In the genomic region with DNA sequence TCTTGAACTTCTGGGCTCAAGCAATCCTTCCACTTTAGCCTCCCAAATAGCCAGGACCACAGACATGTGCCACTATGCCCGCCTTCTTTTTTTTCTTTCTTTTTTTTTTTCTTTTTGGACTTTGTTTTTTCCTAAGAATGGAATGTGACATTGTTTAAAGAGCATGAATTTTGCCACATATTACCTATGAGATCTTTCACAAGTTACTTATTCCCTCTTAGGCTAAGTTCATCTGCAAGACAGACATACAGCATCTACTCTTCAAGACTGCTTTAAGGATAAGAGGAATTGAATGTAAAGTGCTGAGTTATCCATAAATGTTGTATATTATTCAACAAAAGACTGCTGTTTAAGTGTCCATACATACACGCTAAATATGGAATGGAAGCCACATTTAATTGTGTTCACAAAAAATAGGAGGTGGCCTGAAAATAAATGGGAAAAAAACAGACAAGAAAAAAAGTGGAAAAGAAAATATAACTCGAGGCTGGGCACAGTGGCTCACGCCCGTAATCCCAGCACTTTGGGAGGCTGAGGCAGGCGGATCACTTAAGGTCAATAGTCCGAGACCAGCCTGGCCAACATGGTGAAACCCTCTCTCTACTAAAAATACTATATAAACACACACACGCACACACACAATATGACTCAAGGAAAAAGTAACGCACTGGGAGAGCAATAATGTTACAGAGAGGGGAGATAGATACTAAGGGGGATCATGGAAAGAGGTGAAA, we compare ENCODE assay signal across 1 cellular context.
TF ChIP-seq lines count a peak whose summit lies in the region.

No MANE protein-coding gene starts in this region.

TF ChIP-seq in HepG2, 621 proteins besides CTCF, POLR2A, EP300 and RAD21 (continued from another document and continues in another):
- TF ChIP-seq, protein P1, sequence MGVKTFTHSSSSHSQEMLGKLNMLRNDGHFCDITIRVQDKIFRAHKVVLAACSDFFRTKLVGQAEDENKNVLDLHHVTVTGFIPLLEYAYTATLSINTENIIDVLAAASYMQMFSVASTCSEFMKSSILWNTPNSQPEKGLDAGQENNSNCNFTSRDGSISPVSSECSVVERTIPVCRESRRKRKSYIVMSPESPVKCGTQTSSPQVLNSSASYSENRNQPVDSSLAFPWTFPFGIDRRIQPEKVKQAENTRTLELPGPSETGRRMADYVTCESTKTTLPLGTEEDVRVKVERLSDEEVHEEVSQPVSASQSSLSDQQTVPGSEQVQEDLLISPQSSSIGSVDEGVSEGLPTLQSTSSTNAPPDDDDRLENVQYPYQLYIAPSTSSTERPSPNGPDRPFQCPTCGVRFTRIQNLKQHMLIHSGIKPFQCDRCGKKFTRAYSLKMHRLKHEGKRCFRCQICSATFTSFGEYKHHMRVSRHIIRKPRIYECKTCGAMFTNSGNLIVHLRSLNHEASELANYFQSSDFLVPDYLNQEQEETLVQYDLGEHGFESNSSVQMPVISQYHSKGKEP (CRISPR knock-in tag; IDR thresholded peaks at IDR 0.05), result no peak
- TF ChIP-seq ZNF451 (CRISPR knock-in tag; IDR thresholded peaks at IDR 0.05) (no peak), PPARG (CRISPR knock-in tag; conservative IDR thresholded peaks at IDR 0.05) (no peak), ZNF749 (CRISPR knock-in tag; IDR thresholded peaks at IDR 0.05; ENCODE audit: borderline replicate concordance) (no peak), TAF1 (CRISPR knock-in tag; IDR thresholded peaks at IDR 0.05) (no peak), NR2F2 (IDR thresholded peaks at IDR 0.05; ENCODE audit: borderline replicate concordance, low read depth) (no peak), GTF2F1 (IDR thresholded peaks at IDR 0.05; ENCODE audit: low read length) (no peak), SP1 (IDR thresholded peaks at IDR 0.05) (no peak), SP1 (CRISPR knock-in tag; IDR thresholded peaks at IDR 0.05) (no peak), ZNF329 (CRISPR knock-in tag; IDR thresholded peaks at IDR 0.05; ENCODE audit: low read depth) (no peak), ZNF552 (CRISPR knock-in tag; IDR thresholded peaks at IDR 0.05; ENCODE audit: borderline replicate concordance) (no peak), GATA4 (IDR thresholded peaks at IDR 0.05; ENCODE audit: borderline replicate concordance, low read depth) (no peak), HCFC1 (IDR thresholded peaks at IDR 0.05; ENCODE audit: low read depth, low read length) (no peak), MBNL3 (CRISPR knock-in tag; conservative IDR thresholded peaks at IDR 0.05) (no peak), ZSCAN22 (CRISPR knock-in tag; IDR thresholded peaks at IDR 0.05) (no peak), ZNF724P (CRISPR knock-in tag; IDR thresholded peaks at IDR 0.05; ENCODE audit: borderline replicate concordance) (no peak), NFYC (CRISPR knock-in tag; IDR thresholded peaks at IDR 0.05) (no peak), CCAR2 (optimal IDR thresholded peaks at IDR 0.05; ENCODE audit: low read depth, low read length) (no peak), PCBP1 (IDR thresholded peaks at IDR 0.05; ENCODE audit: borderline replicate concordance, low read depth, low read length) (no peak), ZNF83 (CRISPR knock-in tag; IDR thresholded peaks at IDR 0.05; ENCODE audit: borderline replicate concordance) (no peak), ZBTB42 (CRISPR knock-in tag; IDR thresholded peaks at IDR 0.05) (no peak), ZNF569 (CRISPR knock-in tag; IDR thresholded peaks at IDR 0.05; ENCODE audit: borderline replicate concordance) (no peak), NFKB2 (CRISPR knock-in tag; IDR thresholded peaks at IDR 0.05; ENCODE audit: borderline replicate concordance) (no peak), MAFG (CRISPR knock-in tag; IDR thresholded peaks at IDR 0.05) (no peak), DNMT1 (CRISPR knock-in tag; IDR thresholded peaks at IDR 0.05) (no peak), TP53 (CRISPR knock-in tag; conservative IDR thresholded peaks at IDR 0.05) (no peak)
- TF ChIP-seq, protein P2, sequence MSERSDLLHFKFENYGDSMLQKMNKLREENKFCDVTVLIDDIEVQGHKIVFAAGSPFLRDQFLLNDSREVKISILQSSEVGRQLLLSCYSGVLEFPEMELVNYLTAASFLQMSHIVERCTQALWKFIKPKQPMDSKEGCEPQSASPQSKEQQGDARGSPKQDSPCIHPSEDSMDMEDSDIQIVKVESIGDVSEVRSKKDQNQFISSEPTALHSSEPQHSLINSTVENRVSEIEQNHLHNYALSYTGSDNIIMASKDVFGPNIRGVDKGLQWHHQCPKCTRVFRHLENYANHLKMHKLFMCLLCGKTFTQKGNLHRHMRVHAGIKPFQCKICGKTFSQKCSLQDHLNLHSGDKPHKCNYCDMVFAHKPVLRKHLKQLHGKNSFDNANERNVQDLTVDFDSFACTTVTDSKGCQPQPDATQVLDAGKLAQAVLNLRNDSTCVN (CRISPR knock-in tag; IDR thresholded peaks at IDR 0.05; ENCODE audit: borderline replicate concordance), result no peak
- TF ChIP-seq, protein P3, sequence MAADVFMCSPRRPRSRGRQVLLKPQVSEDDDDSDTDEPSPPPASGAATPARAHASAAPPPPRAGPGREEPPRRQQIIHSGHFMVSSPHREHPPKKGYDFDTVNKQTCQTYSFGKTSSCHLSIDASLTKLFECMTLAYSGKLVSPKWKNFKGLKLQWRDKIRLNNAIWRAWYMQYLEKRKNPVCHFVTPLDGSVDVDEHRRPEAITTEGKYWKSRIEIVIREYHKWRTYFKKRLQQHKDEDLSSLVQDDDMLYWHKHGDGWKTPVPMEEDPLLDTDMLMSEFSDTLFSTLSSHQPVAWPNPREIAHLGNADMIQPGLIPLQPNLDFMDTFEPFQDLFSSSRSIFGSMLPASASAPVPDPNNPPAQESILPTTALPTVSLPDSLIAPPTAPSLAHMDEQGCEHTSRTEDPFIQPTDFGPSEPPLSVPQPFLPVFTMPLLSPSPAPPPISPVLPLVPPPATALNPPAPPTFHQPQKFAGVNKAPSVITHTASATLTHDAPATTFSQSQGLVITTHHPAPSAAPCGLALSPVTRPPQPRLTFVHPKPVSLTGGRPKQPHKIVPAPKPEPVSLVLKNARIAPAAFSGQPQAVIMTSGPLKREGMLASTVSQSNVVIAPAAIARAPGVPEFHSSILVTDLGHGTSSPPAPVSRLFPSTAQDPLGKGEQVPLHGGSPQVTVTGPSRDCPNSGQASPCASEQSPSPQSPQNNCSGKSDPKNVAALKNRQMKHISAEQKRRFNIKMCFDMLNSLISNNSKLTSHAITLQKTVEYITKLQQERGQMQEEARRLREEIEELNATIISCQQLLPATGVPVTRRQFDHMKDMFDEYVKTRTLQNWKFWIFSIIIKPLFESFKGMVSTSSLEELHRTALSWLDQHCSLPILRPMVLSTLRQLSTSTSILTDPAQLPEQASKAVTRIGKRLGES (CRISPR knock-in tag; IDR thresholded peaks at IDR 0.05; ENCODE audit: borderline replicate concordance), result no peak
- TF ChIP-seq, protein P4, sequence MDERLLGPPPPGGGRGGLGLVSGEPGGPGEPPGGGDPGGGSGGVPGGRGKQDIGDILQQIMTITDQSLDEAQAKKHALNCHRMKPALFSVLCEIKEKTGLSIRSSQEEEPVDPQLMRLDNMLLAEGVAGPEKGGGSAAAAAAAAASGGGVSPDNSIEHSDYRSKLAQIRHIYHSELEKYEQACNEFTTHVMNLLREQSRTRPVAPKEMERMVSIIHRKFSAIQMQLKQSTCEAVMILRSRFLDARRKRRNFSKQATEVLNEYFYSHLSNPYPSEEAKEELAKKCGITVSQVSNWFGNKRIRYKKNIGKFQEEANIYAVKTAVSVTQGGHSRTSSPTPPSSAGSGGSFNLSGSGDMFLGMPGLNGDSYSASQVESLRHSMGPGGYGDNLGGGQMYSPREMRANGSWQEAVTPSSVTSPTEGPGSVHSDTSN (CRISPR knock-in tag; IDR thresholded peaks at IDR 0.05), result no peak
- TF ChIP-seq, protein P5, sequence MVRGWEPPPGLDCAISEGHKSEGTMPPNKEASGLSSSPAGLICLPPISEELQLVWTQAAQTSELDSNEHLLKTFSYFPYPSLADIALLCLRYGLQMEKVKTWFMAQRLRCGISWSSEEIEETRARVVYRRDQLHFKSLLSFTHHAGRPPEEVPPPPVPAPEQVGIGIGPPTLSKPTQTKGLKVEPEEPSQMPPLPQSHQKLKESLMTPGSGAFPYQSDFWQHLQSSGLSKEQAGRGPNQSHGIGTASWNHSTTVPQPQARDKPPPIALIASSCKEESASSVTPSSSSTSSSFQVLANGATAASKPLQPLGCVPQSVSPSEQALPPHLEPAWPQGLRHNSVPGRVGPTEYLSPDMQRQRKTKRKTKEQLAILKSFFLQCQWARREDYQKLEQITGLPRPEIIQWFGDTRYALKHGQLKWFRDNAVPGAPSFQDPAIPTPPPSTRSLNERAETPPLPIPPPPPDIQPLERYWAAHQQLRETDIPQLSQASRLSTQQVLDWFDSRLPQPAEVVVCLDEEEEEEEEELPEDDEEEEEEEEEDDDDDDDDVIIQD (CRISPR knock-in tag; IDR thresholded peaks at IDR 0.05; ENCODE audit: low read depth), result no peak
- TF ChIP-seq, protein P6, sequence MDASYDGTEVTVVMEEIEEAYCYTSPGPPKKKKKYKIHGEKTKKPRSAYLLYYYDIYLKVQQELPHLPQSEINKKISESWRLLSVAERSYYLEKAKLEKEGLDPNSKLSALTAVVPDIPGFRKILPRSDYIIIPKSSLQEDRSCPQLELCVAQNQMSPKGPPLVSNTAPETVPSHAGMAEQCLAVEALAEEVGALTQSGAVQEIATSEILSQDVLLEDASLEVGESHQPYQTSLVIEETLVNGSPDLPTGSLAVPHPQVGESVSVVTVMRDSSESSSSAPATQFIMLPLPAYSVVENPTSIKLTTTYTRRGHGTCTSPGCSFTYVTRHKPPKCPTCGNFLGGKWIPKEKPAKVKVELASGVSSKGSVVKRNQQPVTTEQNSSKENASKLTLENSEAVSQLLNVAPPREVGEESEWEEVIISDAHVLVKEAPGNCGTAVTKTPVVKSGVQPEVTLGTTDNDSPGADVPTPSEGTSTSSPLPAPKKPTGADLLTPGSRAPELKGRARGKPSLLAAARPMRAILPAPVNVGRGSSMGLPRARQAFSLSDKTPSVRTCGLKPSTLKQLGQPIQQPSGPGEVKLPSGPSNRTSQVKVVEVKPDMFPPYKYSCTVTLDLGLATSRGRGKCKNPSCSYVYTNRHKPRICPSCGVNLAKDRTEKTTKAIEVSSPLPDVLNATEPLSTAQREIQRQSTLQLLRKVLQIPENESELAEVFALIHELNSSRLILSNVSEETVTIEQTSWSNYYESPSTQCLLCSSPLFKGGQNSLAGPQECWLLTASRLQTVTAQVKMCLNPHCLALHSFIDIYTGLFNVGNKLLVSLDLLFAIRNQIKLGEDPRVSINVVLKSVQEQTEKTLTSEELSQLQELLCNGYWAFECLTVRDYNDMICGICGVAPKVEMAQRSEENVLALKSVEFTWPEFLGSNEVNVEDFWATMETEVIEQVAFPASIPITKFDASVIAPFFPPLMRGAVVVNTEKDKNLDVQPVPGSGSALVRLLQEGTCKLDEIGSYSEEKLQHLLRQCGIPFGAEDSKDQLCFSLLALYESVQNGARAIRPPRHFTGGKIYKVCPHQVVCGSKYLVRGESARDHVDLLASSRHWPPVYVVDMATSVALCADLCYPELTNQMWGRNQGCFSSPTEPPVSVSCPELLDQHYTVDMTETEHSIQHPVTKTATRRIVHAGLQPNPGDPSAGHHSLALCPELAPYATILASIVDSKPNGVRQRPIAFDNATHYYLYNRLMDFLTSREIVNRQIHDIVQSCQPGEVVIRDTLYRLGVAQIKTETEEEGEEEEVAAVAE (CRISPR knock-in tag; IDR thresholded peaks at IDR 0.05; ENCODE audit: borderline replicate concordance), result no peak
- TF ChIP-seq, protein P7, sequence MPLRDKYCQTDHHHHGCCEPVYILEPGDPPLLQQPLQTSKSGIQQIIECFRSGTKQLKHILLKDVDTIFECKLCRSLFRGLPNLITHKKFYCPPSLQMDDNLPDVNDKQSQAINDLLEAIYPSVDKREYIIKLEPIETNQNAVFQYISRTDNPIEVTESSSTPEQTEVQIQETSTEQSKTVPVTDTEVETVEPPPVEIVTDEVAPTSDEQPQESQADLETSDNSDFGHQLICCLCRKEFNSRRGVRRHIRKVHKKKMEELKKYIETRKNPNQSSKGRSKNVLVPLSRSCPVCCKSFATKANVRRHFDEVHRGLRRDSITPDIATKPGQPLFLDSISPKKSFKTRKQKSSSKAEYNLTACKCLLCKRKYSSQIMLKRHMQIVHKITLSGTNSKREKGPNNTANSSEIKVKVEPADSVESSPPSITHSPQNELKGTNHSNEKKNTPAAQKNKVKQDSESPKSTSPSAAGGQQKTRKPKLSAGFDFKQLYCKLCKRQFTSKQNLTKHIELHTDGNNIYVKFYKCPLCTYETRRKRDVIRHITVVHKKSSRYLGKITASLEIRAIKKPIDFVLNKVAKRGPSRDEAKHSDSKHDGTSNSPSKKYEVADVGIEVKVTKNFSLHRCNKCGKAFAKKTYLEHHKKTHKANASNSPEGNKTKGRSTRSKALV (CRISPR knock-in tag; IDR thresholded peaks at IDR 0.05), result no peak
- TF ChIP-seq, protein P8, sequence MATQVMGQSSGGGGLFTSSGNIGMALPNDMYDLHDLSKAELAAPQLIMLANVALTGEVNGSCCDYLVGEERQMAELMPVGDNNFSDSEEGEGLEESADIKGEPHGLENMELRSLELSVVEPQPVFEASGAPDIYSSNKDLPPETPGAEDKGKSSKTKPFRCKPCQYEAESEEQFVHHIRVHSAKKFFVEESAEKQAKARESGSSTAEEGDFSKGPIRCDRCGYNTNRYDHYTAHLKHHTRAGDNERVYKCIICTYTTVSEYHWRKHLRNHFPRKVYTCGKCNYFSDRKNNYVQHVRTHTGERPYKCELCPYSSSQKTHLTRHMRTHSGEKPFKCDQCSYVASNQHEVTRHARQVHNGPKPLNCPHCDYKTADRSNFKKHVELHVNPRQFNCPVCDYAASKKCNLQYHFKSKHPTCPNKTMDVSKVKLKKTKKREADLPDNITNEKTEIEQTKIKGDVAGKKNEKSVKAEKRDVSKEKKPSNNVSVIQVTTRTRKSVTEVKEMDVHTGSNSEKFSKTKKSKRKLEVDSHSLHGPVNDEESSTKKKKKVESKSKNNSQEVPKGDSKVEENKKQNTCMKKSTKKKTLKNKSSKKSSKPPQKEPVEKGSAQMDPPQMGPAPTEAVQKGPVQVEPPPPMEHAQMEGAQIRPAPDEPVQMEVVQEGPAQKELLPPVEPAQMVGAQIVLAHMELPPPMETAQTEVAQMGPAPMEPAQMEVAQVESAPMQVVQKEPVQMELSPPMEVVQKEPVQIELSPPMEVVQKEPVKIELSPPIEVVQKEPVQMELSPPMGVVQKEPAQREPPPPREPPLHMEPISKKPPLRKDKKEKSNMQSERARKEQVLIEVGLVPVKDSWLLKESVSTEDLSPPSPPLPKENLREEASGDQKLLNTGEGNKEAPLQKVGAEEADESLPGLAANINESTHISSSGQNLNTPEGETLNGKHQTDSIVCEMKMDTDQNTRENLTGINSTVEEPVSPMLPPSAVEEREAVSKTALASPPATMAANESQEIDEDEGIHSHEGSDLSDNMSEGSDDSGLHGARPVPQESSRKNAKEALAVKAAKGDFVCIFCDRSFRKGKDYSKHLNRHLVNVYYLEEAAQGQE (IDR thresholded peaks at IDR 0.05; ENCODE audit: borderline replicate concordance in 1 of 2, low read depth in 1 of 2, low read length in 2 of 2), result no peak
- TF ChIP-seq, protein P9, sequence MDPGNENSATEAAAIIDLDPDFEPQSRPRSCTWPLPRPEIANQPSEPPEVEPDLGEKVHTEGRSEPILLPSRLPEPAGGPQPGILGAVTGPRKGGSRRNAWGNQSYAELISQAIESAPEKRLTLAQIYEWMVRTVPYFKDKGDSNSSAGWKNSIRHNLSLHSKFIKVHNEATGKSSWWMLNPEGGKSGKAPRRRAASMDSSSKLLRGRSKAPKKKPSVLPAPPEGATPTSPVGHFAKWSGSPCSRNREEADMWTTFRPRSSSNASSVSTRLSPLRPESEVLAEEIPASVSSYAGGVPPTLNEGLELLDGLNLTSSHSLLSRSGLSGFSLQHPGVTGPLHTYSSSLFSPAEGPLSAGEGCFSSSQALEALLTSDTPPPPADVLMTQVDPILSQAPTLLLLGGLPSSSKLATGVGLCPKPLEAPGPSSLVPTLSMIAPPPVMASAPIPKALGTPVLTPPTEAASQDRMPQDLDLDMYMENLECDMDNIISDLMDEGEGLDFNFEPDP (CRISPR knock-in tag; conservative IDR thresholded peaks at IDR 0.05), result no peak
- TF ChIP-seq, protein P10, sequence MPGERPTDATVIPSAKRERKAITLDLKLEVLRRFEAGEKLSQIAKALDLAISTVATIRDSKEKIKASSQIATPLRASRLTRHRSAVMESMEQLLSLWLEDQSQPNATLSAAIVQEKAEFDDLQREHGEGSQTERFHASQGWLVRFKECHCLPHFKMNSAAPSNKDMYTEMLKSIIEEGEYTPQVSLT (CRISPR knock-in tag; IDR thresholded peaks at IDR 0.05; ENCODE audit: borderline replicate concordance, low read depth), result no peak
